ENCODE assay signal across 8 cellular contexts in the genomic region with DNA sequence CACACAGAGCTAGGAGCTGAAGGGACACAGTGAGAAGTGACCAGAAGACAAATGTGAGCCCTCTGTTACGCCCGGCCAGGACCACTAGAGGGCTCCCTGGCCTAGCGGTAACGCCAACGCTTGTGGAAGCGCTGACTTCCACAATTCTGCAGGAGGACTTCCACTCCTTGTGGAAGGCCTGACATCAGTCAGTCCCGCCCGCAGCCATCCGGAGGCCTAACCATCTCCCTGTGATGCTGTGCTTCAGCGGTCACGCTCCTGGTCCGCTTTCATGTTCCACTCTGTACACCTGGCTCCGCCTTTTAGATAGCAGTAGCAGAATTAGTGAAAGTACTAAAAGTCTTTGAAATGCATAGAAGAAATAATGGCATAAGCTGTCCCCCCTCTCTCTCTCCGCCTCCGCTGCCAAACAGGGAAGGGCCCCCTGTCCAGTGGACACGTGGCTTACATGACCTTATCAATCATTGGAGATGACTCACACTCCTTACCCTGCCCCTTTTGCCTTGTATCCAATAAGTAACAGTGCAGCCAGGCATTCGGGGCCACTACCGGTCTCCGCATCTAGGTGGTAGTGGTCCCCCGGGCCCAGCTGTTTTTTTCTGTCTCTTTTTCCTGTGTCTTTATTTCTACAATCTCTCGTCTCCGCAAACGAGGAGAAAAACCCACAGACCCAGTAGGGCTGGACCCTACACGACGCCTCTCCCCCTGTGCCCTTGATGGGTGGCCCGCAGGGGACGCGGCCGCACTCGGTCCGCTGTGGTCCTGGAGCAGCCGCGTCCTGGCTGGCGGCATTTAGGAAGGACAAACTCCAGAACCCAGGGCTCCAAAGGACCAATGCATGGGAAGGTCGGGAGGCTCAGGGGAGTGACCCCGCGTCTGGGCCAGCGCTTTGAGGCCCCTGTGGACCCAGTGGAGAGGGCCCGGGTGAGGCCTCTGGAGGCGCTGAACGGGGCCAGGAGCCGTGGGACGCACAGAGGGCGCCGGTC. TPM values are rescaled to one million over a fixed set of nuclear protein-coding genes. Genes with fewer than 3 reads are reported as not detected.
DNase-seq lines count a peak whose midpoint lies in the region; ATAC-seq and TF ChIP-seq lines count a peak whose summit lies in the region.

No MANE protein-coding gene starts in this region.

- intact Hi-C loops in CD14-positive monocyte (cut with micrococcal nuclease): loop anchor here (2.0 kb wide), 2 partner anchors 22 to 24 kb away; no protein-coding TSS in a partner anchor

- H3K27me3 Mint-ChIP-seq in CD14-positive monocyte (ENCODE audit: low read depth in 3 of 3) (peaks cover 18 to 37% (median 31%) of the 10 kb centered on the region in 3 donors), endothelial cell (ENCODE audit: unreplicated experiment) (peaks cover 4% of the 10 kb centered on the region), mesothelial cell of epicardium (ENCODE audit: low read depth) (peaks cover 31% of the 10 kb centered on the region)
- H3K27me3 Mint-ChIP-seq in activated CD8-positive, alpha-beta memory T cell treated with anti-CD3 and anti-CD28 coated beads, Interleukin-2, amount 10 ng/mL, durations not matched to agents 7 days and 5 days: peaks cover 18% of the 10 kb centered on the region

- peaks cover 13 to 20% (median 19%) of the 10 kb centered on the region in 7 donors for H3K9me3 Mint-ChIP-seq in CD14-positive monocyte
- no peaks in the 10 kb centered on the region for H3K9me3 Mint-ChIP-seq in activated CD8-positive, alpha-beta memory T cell treated with anti-CD3 and anti-CD28 coated beads, Interleukin-2, amount 10 ng/mL, durations not matched to agents 7 days and 5 days (ENCODE audit: low read depth)
- peaks cover 10% of the 10 kb centered on the region for H3K9me3 Mint-ChIP-seq in endothelial cell (ENCODE audit: unreplicated experiment)
- H3K9me3 Mint-ChIP-seq in mesothelial cell of epicardium: peaks cover 6% of the 10 kb centered on the region

- DNase-seq in CD14-positive monocyte (ENCODE audit: low spot score) (peak; percentile 84), HPDE6-E6E7 (ENCODE audit: extremely low spot score) (peak; percentile 33), NOMO-1 (lab: John Stamatoyannopoulos, UW; ENCODE audit: unreplicated experiment in 2 of 2) (peak; percentile 60 to 64), endothelial cell (ENCODE audit: low spot score) (peak; percentile 86), mesothelial cell of epicardium (ENCODE audit: low spot score in 2 of 2, unreplicated experiment in 2 of 2) (peak; percentile 61 to 82)
- peak; percentile 73 for DNase-seq in activated CD8-positive, alpha-beta memory T cell treated with anti-CD3 and anti-CD28 coated beads, Interleukin-2, amount 10 ng/mL, durations not matched to agents 7 days and 5 days
- peak; percentile 50 to 51 for DNase-seq in stimulated activated CD8-positive, alpha-beta memory T cell treated with anti-CD3 and anti-CD28 coated beads, Interleukin-2, amount 100 ng/mL, for 48 hours (ENCODE audit: low read depth in 2 of 2)

- CTCF ChIA-PET in activated CD8-positive, alpha-beta memory T cell treated with anti-CD3 and anti-CD28 coated beads, Interleukin-2, amount 10 ng/mL, durations not matched to agents 7 days and 5 days (lab: Charles Lee): interaction anchor here (0.9 to 6.0 kb wide), 15 partner anchors 10 to 584 kb away, joined by 3 to 88 read pairs (median 5); partner anchors contain the start of gene RPL32

- H3K4me3 Mint-ChIP-seq in CD14-positive monocyte: peak overlapping the region; percentile 71 to 92
- peak overlapping the region; percentile 62 for H3K4me3 Mint-ChIP-seq in activated CD8-positive, alpha-beta memory T cell treated with anti-CD3 and anti-CD28 coated beads, Interleukin-2, amount 10 ng/mL, durations not matched to agents 7 days and 5 days
- H3K4me3 Mint-ChIP-seq in endothelial cell (ENCODE audit: unreplicated experiment): peak overlapping the region; percentile 75
- H3K4me3 Mint-ChIP-seq in mesothelial cell of epicardium: peak overlapping the region; percentile 68

- peaks cover 21% of the 10 kb centered on the region for H3K4me1 Mint-ChIP-seq in CD14-positive monocyte
- H3K4me1 Mint-ChIP-seq in activated CD8-positive, alpha-beta memory T cell treated with anti-CD3 and anti-CD28 coated beads, Interleukin-2, amount 10 ng/mL, durations not matched to agents 7 days and 5 days: peaks cover 21% of the 10 kb centered on the region
- peaks cover 7% of the 10 kb centered on the region for H3K4me1 Mint-ChIP-seq in endothelial cell (ENCODE audit: unreplicated experiment)
- peaks cover 10% of the 10 kb centered on the region for H3K4me1 Mint-ChIP-seq in mesothelial cell of epicardium

- TF ChIP-seq CTCF in CD14-positive monocyte (IDR thresholded peaks at IDR 0.05) (peak; percentile 93), endothelial cell (IDR thresholded peaks at IDR 0.05; ENCODE audit: unreplicated experiment) (peak; percentile 65), mesothelial cell of epicardium (IDR thresholded peaks at IDR 0.05; ENCODE audit: unreplicated experiment) (peak; percentile 69)

- H3K36me3 Mint-ChIP-seq in CD14-positive monocyte (peaks cover 0 to 1% of the 10 kb centered on the region in 2 donors), endothelial cell (ENCODE audit: low read depth, unreplicated experiment) (peaks cover 13% of the 10 kb centered on the region), mesothelial cell of epicardium (no peaks in the 10 kb centered on the region)
- H3K36me3 Mint-ChIP-seq in activated CD8-positive, alpha-beta memory T cell treated with anti-CD3 and anti-CD28 coated beads, Interleukin-2, amount 10 ng/mL, durations not matched to agents 7 days and 5 days: no peaks in the 10 kb centered on the region

- ATAC-seq in GM19397 (IDR thresholded peaks at IDR 0.05; ENCODE audit: unreplicated experiment): peak; percentile 61
- peak; percentile 72 for ATAC-seq in activated CD8-positive, alpha-beta memory T cell treated with anti-CD3 and anti-CD28 coated beads, Interleukin-2, amount 10 ng/mL, durations not matched to agents 7 days and 5 days

- H3K27ac Mint-ChIP-seq in CD14-positive monocyte: peak overlapping the region in 3 of 7 donors; percentile 30 to 77 (median 39)
- H3K27ac Mint-ChIP-seq in activated CD8-positive, alpha-beta memory T cell treated with anti-CD3 and anti-CD28 coated beads, Interleukin-2, amount 10 ng/mL, durations not matched to agents 7 days and 5 days: no peak overlapping the region
- H3K27ac Mint-ChIP-seq in endothelial cell (ENCODE audit: unreplicated experiment): peak overlapping the region; percentile 75
- peak overlapping the region; percentile 71 for H3K27ac Mint-ChIP-seq in mesothelial cell of epicardium

RNA-seq across cellular contexts. Expression of gene RPL32, which starts 27.0 kb away (rescaled TPM):
- 1,000 to 10,000 TPM in 1 of 2 donors, 100 to 1,000 TPM in 1; 942 to 1,052 TPM for polyA plus RNA-seq in CD14-positive monocyte
- total RNA-seq in activated CD8-positive, alpha-beta memory T cell treated with anti-CD3 and anti-CD28 coated beads, Interleukin-2, amount 10 ng/mL, durations not matched to agents 7 days and 5 days: 1,000 to 10,000 TPM; 1,759 to 1,893 TPM
- total RNA-seq in endothelial cell (ENCODE audit: unreplicated experiment): 1,571 TPM
- 1,710 to 1,896 TPM (median 1,851 TPM) in 3 replicates for total RNA-seq in mesothelial cell of epicardium

Comparison
In these comparisons a context has a peak if more than half of its experiments do, and no peak if none do; other contexts are left out.
1. Peak in every context shown above with its lines: DNase-seq and ATAC-seq.
2. DNase-seq: peak in every context shown above with its lines; median percentile 86 in endothelial cell; 84 in CD14-positive monocyte; 73 in activated CD8-positive, alpha-beta memory T cell treated with anti-CD3 and anti-CD28 coated beads, Interleukin-2, amount 10 ng/mL, durations not matched to agents 7 days and 5 days; 72 in mesothelial cell of epicardium; 62 in NOMO-1; 50 in stimulated activated CD8-positive, alpha-beta memory T cell treated with anti-CD3 and anti-CD28 coated beads, Interleukin-2, amount 100 ng/mL, for 48 hours; 33 in HPDE6-E6E7.